Comparison of ENCODE assay signal across 14 cellular contexts in the genomic region with DNA sequence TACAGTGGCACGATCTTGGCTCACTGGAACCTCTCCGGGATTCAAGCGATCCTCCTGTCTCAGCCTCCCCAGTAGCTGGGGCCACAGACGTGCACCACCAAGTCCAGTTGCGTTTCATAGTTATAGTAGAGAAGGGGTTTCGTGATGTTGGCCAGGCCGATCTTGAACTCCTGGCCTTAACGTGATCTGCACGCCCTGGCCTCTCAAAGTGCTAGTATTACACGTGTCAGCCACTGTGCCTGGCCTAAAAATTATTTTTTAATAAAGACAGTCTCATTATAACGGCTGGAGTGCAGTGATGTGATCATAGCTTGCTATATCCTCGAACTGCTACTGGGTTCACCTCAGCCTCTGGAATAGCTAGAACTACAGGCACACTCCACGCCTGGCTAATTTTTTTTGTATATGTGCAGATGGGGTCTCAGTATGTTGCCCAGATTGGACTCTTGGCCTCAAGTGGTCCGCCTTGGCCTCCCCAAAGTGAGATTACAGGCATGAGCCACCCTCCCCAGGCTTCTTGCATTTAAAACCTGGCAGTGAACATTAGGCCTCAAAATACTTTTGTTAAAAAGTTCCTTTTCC. TPM values are rescaled to one million over a fixed set of nuclear protein-coding genes. Genes with fewer than 3 reads are reported as not detected.
A peak's percentile ranks its signal among the peaks of the same experiment; 100 is the strongest.
DNase-seq lines count a peak whose midpoint lies in the region; ATAC-seq and TF ChIP-seq lines count a peak whose summit lies in the region.
"Had no signal": no experiment of that assay in that cellular context is flagged by ENCODE, and none has a peak within 500 bp of the region (broad histone marks: within the 10 kb centered on the region; RNA-seq: fewer than 3 reads in every experiment).

No MANE protein-coding gene starts in this region.

- H3K23me2 ChIP-seq in H9 (ENCODE audit: insufficient read length, low read depth, low read length, poor library complexity, severe bottlenecking) = no peaks in the 10 kb centered on the region

- H3T11ph ChIP-seq in H9 (ENCODE audit: low read length) = no peak overlapping the region

- H3K14ac ChIP-seq in H9 (ENCODE audit: insufficient read depth, low read length) = no peak overlapping the region

- H2AFZ ChIP-seq in DND-41 (ENCODE audit: low read depth, low read length) (no peak overlapping the region), H9 (ENCODE audit: low read length) (no peak overlapping the region)

- H3K4me1 Mint-ChIP-seq in H9 (peaks cover 42 to 67% of the 10 kb centered on the region in 2 experiments), WTC11 (peaks cover 60% of the 10 kb centered on the region), memory B cell (peaks cover 46% of the 10 kb centered on the region)

- H2AK5ac ChIP-seq in H9 (ENCODE audit: insufficient read length, low read length) = no peak overlapping the region

- no peak overlapping the region for H3K18ac ChIP-seq in H9 (ENCODE audit: insufficient read length, low read depth, low read length)

- H3K4me3 Mint-ChIP-seq in H9 (peak overlapping the region; percentile 29 to 71), WTC11 (peak overlapping the region; percentile 53), memory B cell (no peak overlapping the region)

- H2BK20ac ChIP-seq in H9 (ENCODE audit: low read depth, low read length, poor library complexity, severe bottlenecking) = no peak overlapping the region

- H3K27ac ChIP-seq in DND-41 (ENCODE audit: low read length) (no peak overlapping the region), H9 (ENCODE audit: insufficient read length, low read depth, low read length) (no peak overlapping the region)
- H3K27ac ChIP-seq: left lung, neutrophil, tibial artery had no signal

- H2BK15ac ChIP-seq in H9 (ENCODE audit: low read depth, low read length) = no peak overlapping the region

- H3K27me3 Mint-ChIP-seq in H9 (ENCODE audit: low read depth) (peaks cover 5% of the 10 kb centered on the region), WTC11 (ENCODE audit: low read depth) (no peaks in the 10 kb centered on the region; the same call in 1 of the 2 replicates), memory B cell (no peaks in the 10 kb centered on the region)

- no peak overlapping the region for H2BK12ac ChIP-seq in H9 (ENCODE audit: insufficient read length, low read depth, low read length)

- H3K36me3 Mint-ChIP-seq in H9 (ENCODE audit: insufficient read depth in 1 of 3, low read depth in 3 of 3) = peaks cover 75 to 95% (median 94%) of the 10 kb centered on the region in 3 experiments
- H3K36me3 Mint-ChIP-seq in WTC11 = peaks cover 91% of the 10 kb centered on the region
- peaks cover 27% of the 10 kb centered on the region for H3K36me3 Mint-ChIP-seq in memory B cell

- H3K4me3 ChIP-seq in DND-41 (ENCODE audit: low read depth in 1 of 2, low read length in 2 of 2) = peak overlapping the region in 1 of 2 experiments; percentile 91; a peak in 1 of 4 replicates
- H3K4me3 ChIP-seq: tibial artery had no signal

- no peak overlapping the region for H2BK120ac ChIP-seq in H9 (ENCODE audit: low read depth, low read length, poor library complexity, severe bottlenecking)

- no peak overlapping the region for H3K4ac ChIP-seq in H9 (ENCODE audit: low read depth, low read length)

- H3K36me3 ChIP-seq in DND-41 (ENCODE audit: insufficient read depth, low read length) = peaks cover 92% of the 10 kb centered on the region

- H3K79me1 ChIP-seq in H9 (ENCODE audit: insufficient read depth, low read depth, low read length, poor library complexity, severe bottlenecking) = no peaks in the 10 kb centered on the region

- H3K27me3 ChIP-seq in DND-41 (ENCODE audit: insufficient read depth, low read length, poor library complexity) = no peaks in the 10 kb centered on the region
- no peaks in the 10 kb centered on the region for H3K27me3 ChIP-seq in H9 (ENCODE audit: insufficient read depth, low read length)
- H3K27me3 ChIP-seq: heart left ventricle, left lung, neutrophil, tibial artery had no signal

- no peaks in the 10 kb centered on the region for H3K9me3 ChIP-seq in DND-41 (ENCODE audit: insufficient read depth, low read length, severe bottlenecking)
- no peaks in the 10 kb centered on the region for H3K9me3 ChIP-seq in H9 (ENCODE audit: control insufficient read depth, low read depth, low read length)
- H3K9me3 ChIP-seq: heart left ventricle, left lung, neutrophil, tibial artery had no signal

- H3K27ac Mint-ChIP-seq in H9 (peak overlapping the region in 1 of 3 experiments; percentile 58; a peak in 1 of 7 replicates), WTC11 (no peak overlapping the region), memory B cell (peak overlapping the region; percentile 35)

- H3K4me2 ChIP-seq in DND-41 (ENCODE audit: insufficient read depth, low read length) = peak overlapping the region; percentile 74; the same call in 1 of the 2 replicates
- peak overlapping the region; percentile 67 for H3K4me2 ChIP-seq in H9 (ENCODE audit: insufficient read depth, insufficient read length, low read length)

- no peak overlapping the region for H2BK5ac ChIP-seq in H9 (ENCODE audit: insufficient read length, low read length)

- H3K9me3 Mint-ChIP-seq in H9 (peaks cover 4 to 11% of the 10 kb centered on the region in 2 experiments), WTC11 (no peaks in the 10 kb centered on the region), memory B cell (no peaks in the 10 kb centered on the region)

- H3K56ac ChIP-seq in H9 (ENCODE audit: insufficient read length, low read depth, low read length) = no peak overlapping the region

- H3K79me2 ChIP-seq in DND-41 (ENCODE audit: insufficient read depth, low read length) (peaks cover 96% of the 10 kb centered on the region), H9 (ENCODE audit: insufficient read depth, low read length) (peaks cover 91% of the 10 kb centered on the region)

- no peak overlapping the region for H3K23ac ChIP-seq in H9 (ENCODE audit: insufficient read length, low read depth, low read length)

- DNase-seq in DND-41 (no peak), H9 (no peak), WTC11 (ENCODE audit: low spot score) (no peak), memory B cell (ENCODE audit: low spot score in 2 of 2) (no peak), hippocampal formation (lab: John Stamatoyannopoulos, UW) (no peak), NCI-H1417 treated with DMSO at 0.1 percent for 48 hours (lab: John Stamatoyannopoulos, UW) (no peak)
- DNase-seq in central memory CD4-positive, alpha-beta T cell = no peak
- DNase-seq: heart left ventricle, left lung, MV-4-11, NCI-H446 treated with DMSO at 0.1 percent for 48 hours, small intestine, tibial artery had no signal

- H3K9ac ChIP-seq in DND-41 (ENCODE audit: low read depth, low read length) (0 out of 2 replicates have a peak overlapping the region, but pooled peaks have one; percentile 0), H9 (ENCODE audit: extremely low read depth, insufficient read length, low read length) (no peak overlapping the region)

- POLR2A ChIA-PET in WTC11 (lab: Charles Lee) = interaction anchor here (0.5 kb wide), 1 partner anchor 57 kb away, joined by 3 read pairs; no protein-coding TSS in a partner anchor

- no peak overlapping the region for H4K8ac ChIP-seq in H9 (replicated peaks; ENCODE audit: insufficient read length, low read depth, low read length)

- H4K5ac ChIP-seq in H9 (ENCODE audit: insufficient read length, low read depth, low read length) = no peak overlapping the region

- H4K20me1 ChIP-seq in DND-41 (ENCODE audit: insufficient read depth, low read length) (peaks cover 93% of the 10 kb centered on the region), H9 (ENCODE audit: control insufficient read depth, insufficient read depth, insufficient read length) (no peaks in the 10 kb centered on the region)

- WGBS in H9 (ENCODE audit: extremely low coverage, insufficient read length, low lambda C conversion rate) = no CpG with 5 or more reads among the region's 14 CpGs

- H3K4me1 ChIP-seq in DND-41 (ENCODE audit: insufficient read depth, low read length) (peaks cover 66% of the 10 kb centered on the region), H9 (ENCODE audit: insufficient read depth, low read length) (0 out of 2 replicates have a peak, but pooled peaks cover 4% of the 10 kb centered on the region)

- CTCF ChIA-PET in WTC11 (lab: Charles Lee) = interaction anchor here (1.7 kb wide), 1 partner anchor 13 kb away, joined by 4 read pairs; no protein-coding TSS in a partner anchor

- no peak overlapping the region for H4K91ac ChIP-seq in H9 (ENCODE audit: insufficient read length, low read depth, low read length)

- TF ChIP-seq CTCF in DND-41 (IDR thresholded peaks at IDR 0.05; ENCODE audit: borderline replicate concordance, extremely low read depth, low read length, poor library complexity, severe bottlenecking) (no peak), H9 (conservative IDR thresholded peaks at IDR 0.05) (no peak), WTC11 (IDR thresholded peaks at IDR 0.05) (no peak)

- no peak for ATAC-seq in DND-41 (ENCODE audit: insufficient read depth, low read depth)
- no peak for ATAC-seq in WTC11
- ATAC-seq in memory B cell (ENCODE audit: low read depth) = no peak
- ATAC-seq: heart left ventricle, left lung had no signal

TF ChIP-seq in WTC11, 78 proteins besides CTCF, POLR2A, EP300 and RAD21 (continues in another document):
- TF ChIP-seq HMGA2 (CRISPR knock-in tag; IDR thresholded peaks at IDR 0.05) (no peak), NFATC4 (CRISPR knock-in tag; IDR thresholded peaks at IDR 0.05) (peak; percentile 77)
- TF ChIP-seq, protein P1, sequence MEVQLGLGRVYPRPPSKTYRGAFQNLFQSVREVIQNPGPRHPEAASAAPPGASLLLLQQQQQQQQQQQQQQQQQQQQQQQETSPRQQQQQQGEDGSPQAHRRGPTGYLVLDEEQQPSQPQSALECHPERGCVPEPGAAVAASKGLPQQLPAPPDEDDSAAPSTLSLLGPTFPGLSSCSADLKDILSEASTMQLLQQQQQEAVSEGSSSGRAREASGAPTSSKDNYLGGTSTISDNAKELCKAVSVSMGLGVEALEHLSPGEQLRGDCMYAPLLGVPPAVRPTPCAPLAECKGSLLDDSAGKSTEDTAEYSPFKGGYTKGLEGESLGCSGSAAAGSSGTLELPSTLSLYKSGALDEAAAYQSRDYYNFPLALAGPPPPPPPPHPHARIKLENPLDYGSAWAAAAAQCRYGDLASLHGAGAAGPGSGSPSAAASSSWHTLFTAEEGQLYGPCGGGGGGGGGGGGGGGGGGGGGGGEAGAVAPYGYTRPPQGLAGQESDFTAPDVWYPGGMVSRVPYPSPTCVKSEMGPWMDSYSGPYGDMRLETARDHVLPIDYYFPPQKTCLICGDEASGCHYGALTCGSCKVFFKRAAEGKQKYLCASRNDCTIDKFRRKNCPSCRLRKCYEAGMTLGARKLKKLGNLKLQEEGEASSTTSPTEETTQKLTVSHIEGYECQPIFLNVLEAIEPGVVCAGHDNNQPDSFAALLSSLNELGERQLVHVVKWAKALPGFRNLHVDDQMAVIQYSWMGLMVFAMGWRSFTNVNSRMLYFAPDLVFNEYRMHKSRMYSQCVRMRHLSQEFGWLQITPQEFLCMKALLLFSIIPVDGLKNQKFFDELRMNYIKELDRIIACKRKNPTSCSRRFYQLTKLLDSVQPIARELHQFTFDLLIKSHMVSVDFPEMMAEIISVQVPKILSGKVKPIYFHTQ (CRISPR knock-in tag; IDR thresholded peaks at IDR 0.05) = peak; percentile 78; the same call in 1 of the 2 replicates

RNA-seq across cellular contexts. Expression of a gene that starts 4.4 kb away (rescaled TPM):
- total RNA-seq in H9 (2021) = 3,020 and 3,122 TPM in 2 replicates
- 3,469 to 3,530 TPM (median 3,528 TPM) in 3 replicates for total RNA-seq in WTC11 (2021)

RNA-seq across cellular contexts. Expression of a gene that starts 27.4 kb away (rescaled TPM):
- total RNA-seq in H9 (2021) (0.94 and 1.3 TPM in 2 replicates), WTC11 (2021) (0.72 to 1.4 TPM (median 0.87 TPM) in 3 replicates)
